9 cellular contexts compared by ENCODE assay signal in the genomic region with DNA sequence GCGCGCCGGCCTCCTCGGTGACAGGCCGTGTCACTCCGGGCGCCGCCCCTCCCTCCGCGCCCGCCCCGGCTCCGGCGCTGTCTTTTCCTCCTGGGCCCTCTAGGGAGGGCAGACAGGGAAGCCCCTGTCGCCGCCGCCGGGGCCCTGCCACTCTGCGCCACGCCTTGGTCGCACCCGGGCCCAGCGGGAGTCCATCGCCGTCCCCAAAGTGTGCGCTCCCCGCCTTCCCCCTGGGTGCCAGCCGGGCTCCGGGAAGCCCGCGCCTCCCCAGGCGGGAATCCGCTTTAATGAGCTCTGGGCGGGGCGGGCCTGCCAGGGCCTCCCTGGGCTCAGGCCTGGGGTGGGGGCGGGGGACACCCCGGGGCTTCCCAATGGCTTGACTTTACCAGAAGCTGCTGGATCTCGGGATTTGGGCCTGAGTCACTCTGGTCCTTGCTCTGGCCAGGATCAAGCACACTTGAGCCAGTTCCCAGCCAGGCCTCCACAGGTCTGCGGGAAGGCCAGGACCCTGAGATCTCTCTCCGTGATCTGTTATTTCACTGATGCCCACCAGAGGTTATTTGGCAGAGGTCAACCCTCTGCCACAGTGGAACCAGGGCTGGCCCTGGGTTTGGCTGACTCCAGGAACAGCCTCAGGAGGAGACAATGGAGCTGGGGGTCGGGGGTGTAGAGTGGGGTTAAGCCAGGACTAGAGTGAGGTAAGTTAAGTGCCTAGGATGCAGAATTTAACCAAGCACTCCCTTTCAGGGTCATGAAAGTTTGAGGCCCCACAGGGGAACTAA.
DNase-seq lines count a peak whose midpoint lies in the region; ATAC-seq and TF ChIP-seq lines count a peak whose summit lies in the region.
"Had no signal": no experiment of that assay in that cellular context is flagged by ENCODE, and none has a peak within 500 bp of the region (broad histone marks: within the 10 kb centered on the region; RNA-seq: fewer than 3 reads in every experiment).

No MANE protein-coding gene starts in this region.

- TF ChIP-seq CTCF in Peyer's patch (IDR thresholded peaks at IDR 0.05): no peak

- H3K27ac ChIP-seq in Peyer's patch (peak overlapping the region; percentile 77 to 90 (median 87)), iPS DF 6.9 (ENCODE audit: low read length) (no peak overlapping the region)
- H3K27ac ChIP-seq: neutrophil had no signal

- peak overlapping the region; percentile 58 to 85 (median 67) for H3K4me3 ChIP-seq in Peyer's patch
- H3K4me3 ChIP-seq in iPS DF 6.9 (ENCODE audit: low read length): peak overlapping the region; percentile 66
- peak overlapping the region; percentile 53 for H3K4me3 ChIP-seq in skeletal muscle cell (ENCODE audit: low read depth, low read length)

- H3K36me3 ChIP-seq in Peyer's patch (no peaks in the 10 kb centered on the region), iPS DF 6.9 (ENCODE audit: control insufficient read depth, insufficient read depth, low read length) (no peaks in the 10 kb centered on the region)
- H3K36me3 ChIP-seq: neutrophil had no signal

- H3K4me1 ChIP-seq in Peyer's patch (peaks cover 0 to 9% (median 8%) of the 10 kb centered on the region in 4 donors), iPS DF 6.9 (ENCODE audit: control insufficient read depth, insufficient read depth, low read length) (peaks cover 2% of the 10 kb centered on the region)

- WGBS in iPS DF 6.9 (ENCODE audit: insufficient coverage, insufficient read length): no CpG with 5 or more reads among the region's 41 CpGs

- ATAC-seq in HG02571 (IDR thresholded peaks at IDR 0.05; ENCODE audit: unreplicated experiment): peak; percentile 33

- in situ Hi-C loops in ACHN (cut with HindIII; ENCODE audit: low pct_ligation_motif_present, low pct_unique_long_range_greater_than_20kb, low sequenced_read_pairs): no loop called here

- no peaks in the 10 kb centered on the region for H3K27me3 ChIP-seq in Peyer's patch
- peaks cover 19% of the 10 kb centered on the region for H3K27me3 ChIP-seq in iPS DF 6.9 (ENCODE audit: control insufficient read depth, insufficient read depth, low read length)

- H3K9me3 ChIP-seq in Peyer's patch (no peaks in the 10 kb centered on the region), iPS DF 6.9 (ENCODE audit: control insufficient read depth, insufficient read depth, low read length) (no peaks in the 10 kb centered on the region)
- H3K9me3 ChIP-seq: neutrophil had no signal

- DNase-seq in NCI-H1694 treated with DMSO at 0.1 percent for 48 hours (lab: John Stamatoyannopoulos, UW) (peak; percentile 46), NCI-H1694 (lab: John Stamatoyannopoulos, UW) (no peak), Peyer's patch (peak in 1 of 3 donors; percentile 54), amniotic epithelial cell (ENCODE audit: low read depth) (peak; percentile 81), iPS DF 6.9 (ENCODE audit: low read depth, low spot score) (no peak), skeletal muscle cell (ENCODE audit: low read depth) (no peak), ACHN (no peak)

- TF ChIP-seq POLR2A in Peyer's patch (IDR thresholded peaks at IDR 0.05): no peak

Comparison
In these comparisons a context has a peak if more than half of its experiments do, and no peak if none do; other contexts are left out.
1. DNase-seq: peak in NCI-H1694 treated with DMSO at 0.1 percent for 48 hours (single experiment) and amniotic epithelial cell (single experiment); none in NCI-H1694 (single experiment), iPS DF 6.9 (single experiment), skeletal muscle cell (single experiment) and ACHN (single experiment).
2. Peak in every context shown above with its lines, with median percentiles within 50 percentile points of each other: H3K4me3 ChIP-seq.